Comparison of ENCODE assay signal across 10 cellular contexts in genomic region chr6:157514659-157515496, GRCh38.
DNase-seq lines count a peak whose midpoint lies in the region; ATAC-seq and TF ChIP-seq lines count a peak whose summit lies in the region.
"Had no signal": no experiment of that assay in that cellular context is flagged by ENCODE, and none has a peak within 500 bp of the region (broad histone marks: within the 10 kb centered on the region; RNA-seq: fewer than 3 reads in every experiment).

No MANE protein-coding gene starts in this region.

- TF ChIP-seq CTCF in fibroblast of the aortic adventitia (IDR thresholded peaks at IDR 0.05; ENCODE audit: insufficient read depth, low read length) = no peak

- peaks cover 66% of the 10 kb centered on the region for H3K4me1 ChIP-seq in SJSA1 (replicated peaks)

- no peak overlapping the region for H3K27ac ChIP-seq in SJSA1

- no peaks in the 10 kb centered on the region for H3K36me3 ChIP-seq in SJSA1

- peaks cover 5% of the 10 kb centered on the region for H3K36me3 Mint-ChIP-seq in stimulated activated effector memory CD8-positive, alpha-beta T cell treated with anti-CD3 and anti-CD28 coated beads, Interleukin-12 subunit alpha, Interleukin-12 subunit beta, amount 100 ng/mL, for 72 hours

- no peaks in the 10 kb centered on the region for H3K9me3 Mint-ChIP-seq in stimulated activated effector memory CD8-positive, alpha-beta T cell treated with anti-CD3 and anti-CD28 coated beads, Interleukin-12 subunit alpha, Interleukin-12 subunit beta, amount 100 ng/mL, for 72 hours
- H3K9me3 Mint-ChIP-seq: activated T-cell treated with anti-CD3 and anti-CD28 coated beads, Interleukin-2, amount 50 U/mL, for 24 hours had no signal

- no peak overlapping the region for H3K4me3 Mint-ChIP-seq in stimulated activated effector memory CD8-positive, alpha-beta T cell treated with anti-CD3 and anti-CD28 coated beads, Interleukin-12 subunit alpha, Interleukin-12 subunit beta, amount 100 ng/mL, for 72 hours
- H3K4me3 Mint-ChIP-seq: activated T-cell treated with anti-CD3 and anti-CD28 coated beads, Interleukin-2, amount 50 U/mL, for 24 hours had no signal

- H3K27ac Mint-ChIP-seq in stimulated activated effector memory CD8-positive, alpha-beta T cell treated with anti-CD3 and anti-CD28 coated beads, Interleukin-12 subunit alpha, Interleukin-12 subunit beta, amount 100 ng/mL, for 72 hours = peak overlapping the region; percentile 63
- H3K27ac Mint-ChIP-seq: activated T-cell treated with anti-CD3 and anti-CD28 coated beads, Interleukin-2, amount 50 U/mL, for 24 hours had no signal

- ATAC-seq in stimulated activated effector memory CD8-positive, alpha-beta T cell treated with anti-CD3 and anti-CD28 coated beads, Interleukin-12 subunit alpha, Interleukin-12 subunit beta, amount 100 ng/mL, for 72 hours = peak; percentile 88
- ATAC-seq in GM19455 (IDR thresholded peaks at IDR 0.05; ENCODE audit: unreplicated experiment) = no peak

- H3K27me3 ChIP-seq in SJSA1 (replicated peaks) = no peaks in the 10 kb centered on the region

- peaks cover 22% of the 10 kb centered on the region for H3K4me1 Mint-ChIP-seq in stimulated activated effector memory CD8-positive, alpha-beta T cell treated with anti-CD3 and anti-CD28 coated beads, Interleukin-12 subunit alpha, Interleukin-12 subunit beta, amount 100 ng/mL, for 72 hours

- H3K9me3 ChIP-seq in SJSA1 (replicated peaks) = no peaks in the 10 kb centered on the region

- no peak overlapping the region for H3K4me3 ChIP-seq in SJSA1
- H3K4me3 ChIP-seq in fibroblast of the aortic adventitia (ENCODE audit: low read depth, low read length) = no peak overlapping the region

- peak; percentile 15 for DNase-seq in activated CD4-positive, alpha-beta T cell treated with anti-CD3 and anti-CD28 coated beads for 48 hours
- DNase-seq in activated CD4-positive, alpha-beta T cell treated with anti-CD3 and anti-CD28 coated beads for 1 hour = no peak
- DNase-seq in SJSA1 (ENCODE audit: low read depth in 1 of 2, low spot score in 2 of 2) (peak; percentile 55 to 78), fibroblast of the aortic adventitia (ENCODE audit: low read depth) (peak; percentile 30), DMS 273 (lab: John Stamatoyannopoulos, UW; ENCODE audit: unreplicated experiment) (no peak), NCI-H2227 (lab: John Stamatoyannopoulos, UW; ENCODE audit: unreplicated experiment) (no peak)
- DNase-seq in stimulated activated effector memory CD8-positive, alpha-beta T cell treated with anti-CD3 and anti-CD28 coated beads, Interleukin-12 subunit alpha, Interleukin-12 subunit beta, amount 100 ng/mL, for 72 hours (ENCODE audit: low spot score in 2 of 2) = no peak
- DNase-seq: activated T-cell treated with anti-CD3 and anti-CD28 coated beads, Interleukin-2, amount 50 U/mL, for 24 hours; NCI-H2029 had no signal

Comparison
In these comparisons a context has a peak if more than half of its experiments do, and no peak if none do; other contexts are left out.
1. DNase-seq: peak in activated CD4-positive, alpha-beta T cell treated with anti-CD3 and anti-CD28 coated beads for 48 hours (single experiment), SJSA1 (2 of 2) and fibroblast of the aortic adventitia (single experiment); none in activated CD4-positive, alpha-beta T cell treated with anti-CD3 and anti-CD28 coated beads for 1 hour (single experiment), stimulated activated effector memory CD8-positive, alpha-beta T cell treated with anti-CD3 and anti-CD28 coated beads, Interleukin-12 subunit alpha, Interleukin-12 subunit beta, amount 100 ng/mL, for 72 hours (0 of 2), DMS 273 (single experiment) and NCI-H2227 (single experiment).